Comparison of ENCODE assay signal across 8 cellular contexts in the genomic region with DNA sequence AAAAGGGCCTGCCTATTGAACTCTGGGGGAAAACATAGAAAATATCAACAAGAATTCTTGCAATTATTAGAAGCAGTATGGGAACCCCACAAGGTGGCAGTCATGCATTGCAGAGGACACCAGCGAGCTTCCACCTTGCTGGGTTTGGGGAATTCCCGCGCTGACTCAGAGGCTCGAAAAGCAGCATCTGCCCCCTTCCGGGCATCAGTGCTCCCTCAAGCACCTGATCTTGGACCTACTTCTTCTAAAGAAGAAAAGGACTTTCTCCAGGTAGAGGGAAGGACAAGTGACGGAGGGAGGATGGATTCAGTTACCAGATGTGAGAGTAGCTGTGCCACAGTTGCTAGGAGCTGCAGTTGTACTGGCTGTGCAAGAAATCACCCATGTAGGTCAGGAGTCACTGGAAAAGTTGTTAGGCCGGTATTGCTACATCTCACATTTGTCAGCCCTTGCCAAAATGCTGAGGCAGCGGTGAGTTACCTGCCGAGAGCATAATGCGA.
DNase-seq lines count a peak whose midpoint lies in the region; ATAC-seq and TF ChIP-seq lines count a peak whose summit lies in the region.
"Not testable (repeated sequence)": the region's sequence is repeated elsewhere in the genome, so short reads cannot be mapped to it uniquely, and the experiment has no call there.

No MANE protein-coding gene starts in this region.

- not testable (repeated sequence) for H3K9me2 ChIP-seq in HCT116 (ENCODE audit: insufficient read depth)

- not testable (repeated sequence) for ATAC-seq in HCT116

- not testable (repeated sequence) for H3K9me3 ChIP-seq in HCT116 (ENCODE audit: control insufficient read depth in 1 of 2, insufficient read depth in 1 of 2, low read depth in 1 of 2, low read length in 2 of 2); fibroblast of lung (ENCODE audit: control insufficient read depth, insufficient read depth, low read depth, low read length)

- BruUV-seq in HCT116 (replicated peaks; lab: Mats Ljungman, UMichigan) = not testable (repeated sequence)

- not testable (repeated sequence) for H3K36me3 ChIP-seq in HCT116 (ENCODE audit: control insufficient read depth in 1 of 2, insufficient read depth in 2 of 2, low read length in 2 of 2); fibroblast of lung (ENCODE audit: control insufficient read depth, insufficient read depth, low read length)

- TF ChIP-seq CTCF in HCT116 (IDR thresholded peaks at IDR 0.05 in 2 of 3, conservative IDR thresholded peaks at IDR 0.05 in 1 of 3; ENCODE audit: borderline replicate concordance in 1 of 3, insufficient read depth in 1 of 3, low read depth in 2 of 3, low read length in 2 of 3) (peak; percentile 55 to 82 (median 56)), fibroblast of lung (conservative IDR thresholded peaks at IDR 0.05 in 1 of 2, IDR thresholded peaks at IDR 0.05 in 1 of 2; ENCODE audit: low read depth in 1 of 2, low read length in 2 of 2) (peak; percentile 47 to 49)

- CTCF ChIA-PET in HCT116 (lab: Charles Lee) = not testable (repeated sequence)

- intact Hi-C loops in HCT116 (cut with micrococcal nuclease) = loop anchor here (1.0 to 5.0 kb wide), 3 partner anchors 530 to 644 kb away; no protein-coding TSS in a partner anchor

- not testable (repeated sequence) for H3K4me2 ChIP-seq in HCT116 (ENCODE audit: low read length); fibroblast of lung (ENCODE audit: extremely low read depth, insufficient read depth, low read length)

- H3K27me3 ChIP-seq in HCT116 (ENCODE audit: insufficient read depth, low read length); fibroblast of lung (ENCODE audit: control insufficient read depth, insufficient read depth, low read length): not testable (repeated sequence)

- H3K79me2 ChIP-seq in HCT116 (ENCODE audit: insufficient read depth, low read length); fibroblast of lung (ENCODE audit: control insufficient read depth, insufficient read depth, low read length): not testable (repeated sequence)

- not testable (repeated sequence) for H3K27ac ChIP-seq in HCT116 (ENCODE audit: low read depth, low read length); fibroblast of lung (ENCODE audit: insufficient read depth, low read length)

- peak; percentile 71 for TF ChIP-seq RAD21 in HCT116 (IDR thresholded peaks at IDR 0.05; ENCODE audit: low read depth)

- H3K4me1 ChIP-seq in HCT116 (ENCODE audit: control insufficient read depth in 1 of 2, insufficient read depth in 2 of 2, low read length in 2 of 2); fibroblast of lung (ENCODE audit: control insufficient read depth, extremely low read depth, insufficient read depth, low read length): not testable (repeated sequence)

- POLR2A ChIA-PET in HCT116 (lab: Charles Lee) = not testable (repeated sequence)

- peak; percentile 48 for DNase-seq in Ammon's horn (ENCODE audit: low spot score)
- peak; percentile 35 for DNase-seq in HCT116 (ENCODE audit: low read depth, low spot score)
- peak; percentile 15 for DNase-seq in NCI-H2196 treated with DMSO at 0.1 percent for 48 hours (lab: John Stamatoyannopoulos, UW; ENCODE audit: unreplicated experiment)
- peak; percentile 13 for DNase-seq in T-helper 22 cell (ENCODE audit: low read depth)
- peak; percentile 17 for DNase-seq in activated gamma-delta T cell treated with anti-CD3 and anti-CD28 coated beads, Interleukin-2, amount 50 U/mL, for 16 hours (ENCODE audit: low read depth)
- DNase-seq in fibroblast of lung (ENCODE audit: low read depth in 2 of 2) = peak; percentile 31 to 59
- DNase-seq in myocyte (ENCODE audit: low read depth) = peak; percentile 30
- DNase-seq in stimulated activated CD4-positive, alpha-beta T cell treated with anti-CD3 and anti-CD28 coated beads, TNF-alpha, amount 100 ng/mL, for 1 hour (ENCODE audit: low read depth in 3 of 3, low spot score in 1 of 3) = peak; percentile 6 to 32 (median 18)

- not testable (repeated sequence) for H4K20me1 ChIP-seq in HCT116 (ENCODE audit: insufficient read depth); fibroblast of lung (ENCODE audit: control insufficient read depth, extremely low read depth, insufficient read depth, low read length)

- TF ChIP-seq POLR2A in HCT116 (IDR thresholded peaks at IDR 0.05; ENCODE audit: borderline replicate concordance, extremely low read depth, insufficient read depth, insufficient read length) = not testable (repeated sequence)

- RAD21 ChIA-PET in HCT116 (lab: Charles Lee; ENCODE audit: low non-redundant PET in 1 of 2, low total read pairs in 2 of 2, uncharacterized antibody in 2 of 2, unreplicated experiment in 2 of 2) = not testable (repeated sequence)

- not testable (repeated sequence) for H3K4me3 ChIP-seq in HCT116 (replicated peaks in 1 of 2; ENCODE audit: low read depth in 1 of 2, low read length in 2 of 2); fibroblast of lung (replicated peaks in 1 of 4; ENCODE audit: control extremely low read depth in 1 of 4, insufficient read depth in 1 of 4, low read depth in 3 of 4, low read length in 4 of 4)

- H2AFZ ChIP-seq in HCT116 (ENCODE audit: low read depth, low read length, poor library complexity, severe bottlenecking); fibroblast of lung (ENCODE audit: low read length): not testable (repeated sequence)

- not testable (repeated sequence) for H3K9ac ChIP-seq in HCT116 (ENCODE audit: low read length); fibroblast of lung (ENCODE audit: insufficient read depth, low read length)
